In genomic region chr10:86218842-86219241, GRCh38 we compare ENCODE assay signal across 17 cellular contexts.
"Had no signal": no experiment of that assay in that cellular context is flagged by ENCODE, and none has a peak within 500 bp of the region (broad histone marks: within the 10 kb centered on the region; RNA-seq: fewer than 3 reads in every experiment).

No MANE protein-coding gene starts in this region.

- H3K4me1 ChIP-seq: SJSA1 had no signal

- DNase-seq: IMR-90, Karpas-422, KG1, MM.1S, NCI-H1105 treated with DMSO at 0.1 percent for 48 hours, NCI-H1417 treated with DMSO at 0.1 percent for 48 hours, NCI-H187, NCI-H2171 treated with DMSO at 0.1 percent for 48 hours, NCI-H526, NCI-H82, Right ventricle myocardium superior, RPMI8226, SIG-M5 had no signal

- H3K4me3 ChIP-seq: SJSA1, SK-N-MC had no signal

- H3K9me3 ChIP-seq: SJSA1 had no signal

- FAIRE-seq: HepG2, RCC 7860 had no signal

- H3K27ac ChIP-seq: SJSA1, SK-N-MC had no signal

- H3K36me3 ChIP-seq: SJSA1 had no signal

- ATAC-seq: HepG2 had no signal
